ENCODE assay signal across 8 cellular contexts in genomic region chrX:48475295-48475694, GRCh38. TPM values are rescaled to one million over a fixed set of nuclear protein-coding genes. Genes with fewer than 3 reads are reported as not detected.
DNase-seq lines count a peak whose midpoint lies in the region; ATAC-seq and TF ChIP-seq lines count a peak whose summit lies in the region.

No MANE protein-coding gene starts in this region.

- H3K4me1 Mint-ChIP-seq in chondrocyte (ENCODE audit: low read depth): peaks cover 39% of the 10 kb centered on the region
- peaks cover 14 to 43% of the 10 kb centered on the region in 2 donors for H3K4me1 Mint-ChIP-seq in natural killer cell

- H3K27me3 Mint-ChIP-seq in chondrocyte (ENCODE audit: low read depth) (no peaks in the 10 kb centered on the region), natural killer cell (ENCODE audit: low read depth in 2 of 2) (no peaks in the 10 kb centered on the region)

- H3K27ac Mint-ChIP-seq in chondrocyte (ENCODE audit: unreplicated experiment) (peak overlapping the region; percentile 95), natural killer cell (peak overlapping the region; percentile 85 to 96)

- no peak for TF ChIP-seq CTCF in chondrocyte (IDR thresholded peaks at IDR 0.05)
- TF ChIP-seq CTCF in natural killer cell (IDR thresholded peaks at IDR 0.05): no peak

- DNase-seq in CD1c-positive myeloid dendritic cell (ENCODE audit: extremely low spot score) (peak; percentile 1), LoVo (ENCODE audit: low spot score) (peak; percentile 28), chondrocyte (ENCODE audit: low spot score) (no peak), natural killer cell (no peak), cerebellum (ENCODE audit: low spot score) (no peak), NCI-H1930 (lab: John Stamatoyannopoulos, UW) (no peak)
- DNase-seq in effector CD4-positive, alpha-beta T cell: no peak

- intact Hi-C loops in natural killer cell (cut with micrococcal nuclease): loop anchor here (5.0 kb wide), 1 partner anchor 47 kb away; the partner anchor contains the start of gene EBP

- H3K36me3 Mint-ChIP-seq in chondrocyte (ENCODE audit: low read depth) (peaks cover 5% of the 10 kb centered on the region), natural killer cell (no peaks in the 10 kb centered on the region)

- H3K9me3 Mint-ChIP-seq in chondrocyte (ENCODE audit: low read depth): peaks cover 7% of the 10 kb centered on the region
- H3K9me3 Mint-ChIP-seq in natural killer cell: no peaks in the 10 kb centered on the region

- H3K4me3 Mint-ChIP-seq in chondrocyte (ENCODE audit: unreplicated experiment): peak overlapping the region; percentile 96
- peak overlapping the region; percentile 81 for H3K4me3 Mint-ChIP-seq in natural killer cell

- ATAC-seq in natural killer cell: no peak
- ATAC-seq in GM21360 (IDR thresholded peaks at IDR 0.05; ENCODE audit: unreplicated experiment): no peak

RNA-seq across cellular contexts. Expression of gene FTSJ1, which starts 0.7 kb away (rescaled TPM):
- 53.3 to 68.0 TPM (median 55.9 TPM) in 3 replicates for total RNA-seq in chondrocyte
- 10 to 100 TPM; 62.4 to 75.3 (median 67.3) TPM for total RNA-seq in natural killer cell
- total RNA-seq in cerebellum: 24.0 TPM

RNA-seq across cellular contexts. Expression of gene SLC38A5, which starts 5.2 kb away (rescaled TPM):
- total RNA-seq in chondrocyte: 2.5 to 2.7 TPM (median 2.6 TPM) in 3 replicates
- total RNA-seq in natural killer cell: 10 to 100 TPM; 20.3 to 25.1 (median 24.7) TPM
- total RNA-seq in cerebellum: 24.7 TPM

RNA-seq across cellular contexts. Expression of gene PORCN, which starts 33.5 kb away (rescaled TPM):
- total RNA-seq in chondrocyte (10.8 to 23.1 TPM (median 12.5 TPM) in 3 replicates), natural killer cell (10 to 100 TPM; 29.6 to 33.1 (median 31.1) TPM), cerebellum (9.4 TPM)

RNA-seq across cellular contexts. Expression of gene EBP, which starts 46.3 kb away (rescaled TPM):
- total RNA-seq in chondrocyte (35.2 to 44.4 TPM (median 39.1 TPM) in 3 replicates), natural killer cell (100 to 1,000 TPM in 1 of 3 donors, 10 to 100 TPM in 2; 91.6 to 115 (median 97.6) TPM), cerebellum (19.9 TPM)

Comparison
In these comparisons a context has a peak if more than half of its experiments do, and no peak if none do; other contexts are left out.
1. DNase-seq: peak in CD1c-positive myeloid dendritic cell (single experiment) and LoVo (single experiment); none in chondrocyte (single experiment), natural killer cell (single experiment), effector CD4-positive, alpha-beta T cell (single experiment), cerebellum (single experiment) and NCI-H1930 (0 of 2).